ENCODE assay signal across 21 cellular contexts in genomic region chr14:106055257-106055656, GRCh38.
"Had no signal": no experiment of that assay in that cellular context is flagged by ENCODE, and none has a peak within 500 bp of the region (broad histone marks: within the 10 kb centered on the region; RNA-seq: fewer than 3 reads in every experiment).

No MANE protein-coding gene starts in this region.

- H3K9ac ChIP-seq: KMS-11 had no signal

- H3K4me2 ChIP-seq: KMS-11 had no signal

- H3K4me3 ChIP-seq: K562, SJSA1, SK-N-MC had no signal

- H3K27me3 ChIP-seq: SJSA1 had no signal

- H3K27ac ChIP-seq: HL-60, KMS-11, SJSA1, SK-N-MC had no signal

- DNase-seq: MV-4-11, NCI-H1048, NCI-H1105, NCI-H1417, NCI-H1436 treated with DMSO at 0.1 percent for 48 hours, NCI-H1694, NCI-H187 treated with DMSO at 0.1 percent for 48 hours, NCI-H2029 treated with DMSO at 0.1 percent for 48 hours, NCI-H2107, NCI-H2227 treated with DMSO at 0.1 percent for 48 hours, NCI-H524, NCI-H526 treated with DMSO at 0.1 percent for 48 hours, NCI-H748 treated with DMSO at 0.1 percent for 48 hours, Right ventricle myocardium superior, RPMI8226, SIG-M5 had no signal

- H3K4me1 ChIP-seq: SJSA1 had no signal

- H3K36me3 ChIP-seq: SJSA1 had no signal

- H3K9me3 ChIP-seq: SJSA1 had no signal
